37 cellular contexts compared by ENCODE assay signal in the genomic region with DNA sequence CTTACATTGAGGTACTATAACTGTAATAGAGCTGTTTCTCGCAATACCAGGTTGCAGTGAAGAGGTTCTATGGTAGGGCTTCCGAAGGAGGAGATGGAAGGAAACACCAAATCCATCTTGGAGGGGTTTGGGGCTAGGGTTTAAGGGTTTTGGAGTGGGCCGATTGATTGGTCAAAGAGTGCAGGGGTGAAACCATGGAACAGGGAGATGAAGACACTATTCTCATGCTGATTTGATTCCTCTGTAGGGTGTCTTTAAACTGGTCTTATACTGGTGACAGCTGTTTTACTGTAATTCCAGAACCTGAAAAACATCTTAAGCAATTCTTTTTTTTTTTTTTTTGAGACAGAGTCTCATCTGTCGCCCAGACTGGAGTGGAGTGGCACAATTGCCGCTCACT. TPM values are rescaled to one million over a fixed set of nuclear protein-coding genes. Genes with fewer than 3 reads are reported as not detected.
"Had no signal": no experiment of that assay in that cellular context is flagged by ENCODE, and none has a peak within 500 bp of the region (broad histone marks: within the 10 kb centered on the region; RNA-seq: fewer than 3 reads in every experiment).

No MANE protein-coding gene starts in this region.

- H3K4me3 ChIP-seq: ascending aorta, breast epithelium, cardiac muscle cell, colonic mucosa, esophagus squamous epithelium, gastroesophageal sphincter had no signal

- H3K4me1 ChIP-seq: ascending aorta, breast epithelium, colonic mucosa, gastroesophageal sphincter had no signal

- H3K27ac ChIP-seq: ascending aorta, breast epithelium, cardiac muscle cell, colonic mucosa, epithelial cell of prostate, esophagus squamous epithelium, gastroesophageal sphincter, WERI-Rb-1 had no signal

- H3K9me3 ChIP-seq: ascending aorta, breast epithelium, colonic mucosa, esophagus squamous epithelium, gastroesophageal sphincter had no signal

- H3K27me3 ChIP-seq: ascending aorta, breast epithelium, cardiac muscle cell, colonic mucosa, esophagus squamous epithelium, gastroesophageal sphincter had no signal

- FAIRE-seq: endometrium had no signal

- H3K36me3 ChIP-seq: ascending aorta, breast epithelium, cardiac muscle cell, colonic mucosa had no signal

- ATAC-seq: activated CD4-positive, alpha-beta T cell treated with anti-CD3 and anti-CD28 coated beads for 36 hours; activated CD8-positive, alpha-beta memory T cell treated with anti-CD3 and anti-CD28 coated beads, Interleukin-2, amount 10 ng/mL, durations not matched to agents 7 days and 5 days; activated CD8-positive, alpha-beta T cell treated with anti-CD3 and anti-CD28 coated beads, Interleukin-2, amount 10 ng/mL, durations not matched to agents 7 days and 5 days; gastroesophageal sphincter; T-helper 17 cell had no signal

- DNase-seq: activated CD4-positive, alpha-beta memory T cell treated with anti-CD3 and anti-CD28 coated beads for 36 hours; activated CD4-positive, alpha-beta T cell treated with anti-CD3 and anti-CD28 coated beads for 36 hours; activated CD4-positive, alpha-beta T cell treated with anti-CD3 and anti-CD28 coated beads, Interleukin-2, amount 10 ng/mL, durations not matched to agents 24 days and 14 days; activated CD4-positive, CD25-positive, alpha-beta regulatory T cell; activated CD4-positive, CD25-positive, alpha-beta regulatory T cell treated with anti-CD3 and anti-CD28 coated beads, Interleukin-2, amount 50 U/mL, for 72 hours; activated CD8-positive, alpha-beta memory T cell treated with anti-CD3 and anti-CD28 coated beads, Interleukin-2, amount 10 ng/mL, durations not matched to agents 7 days and 5 days; activated CD8-positive, alpha-beta memory T cell treated with anti-CD3 and anti-CD28 coated beads, Interleukin-2, amount 50 U/mL, for 4 hours; activated CD8-positive, alpha-beta T cell treated with anti-CD3 and anti-CD28 coated beads, Interleukin-2, amount 10 ng/mL, durations not matched to agents 7 days and 5 days; activated effector memory CD4-positive, alpha-beta T cell treated with anti-CD3 and anti-CD28 coated beads, Interleukin-2, amount 50 U/mL, for 16 hours; activated naive CD4-positive, alpha-beta T cell treated with anti-CD3 and anti-CD28 coated beads for 36 hours; activated naive CD8-positive, alpha-beta T cell treated with anti-CD3 and anti-CD28 coated beads, Interleukin-2, amount 10 ng/mL, durations not matched to agents 7 days and 5 days; activated T-cell treated with anti-CD3 and anti-CD28 coated beads, Interleukin-2, amount 50 U/mL, for 1 hour; activated T-cell treated with anti-CD3 and anti-CD28 coated beads, Interleukin-2, amount 50 U/mL, for 48 hours; central memory CD4-positive, alpha-beta T cell; cerebellar nuclear complex; colonic mucosa; effector CD8-positive, alpha-beta T cell; esophagus squamous epithelium; foreskin melanocyte; T-helper 1 cell; T-helper 17 cell; T1000; WERI-Rb-1 had no signal

RNA-seq across cellular contexts. Expression of gene ERVFRD-1, which starts 10.1 kb away (rescaled TPM):
- total RNA-seq: activated CD4-positive, alpha-beta memory T cell treated with anti-CD3 and anti-CD28 coated beads for 36 hours; activated CD4-positive, alpha-beta T cell treated with anti-CD3 and anti-CD28 coated beads for 36 hours; activated CD4-positive, alpha-beta T cell treated with anti-CD3 and anti-CD28 coated beads, Interleukin-2, amount 10 ng/mL, durations not matched to agents 24 days and 14 days; activated CD8-positive, alpha-beta memory T cell treated with anti-CD3 and anti-CD28 coated beads for 36 hours; activated CD8-positive, alpha-beta memory T cell treated with anti-CD3 and anti-CD28 coated beads, Interleukin-2, amount 10 ng/mL, durations not matched to agents 7 days and 5 days; activated CD8-positive, alpha-beta T cell treated with anti-CD3 and anti-CD28 coated beads, Interleukin-2, amount 10 ng/mL, durations not matched to agents 7 days and 5 days; activated naive CD4-positive, alpha-beta T cell treated with anti-CD3 and anti-CD28 coated beads for 36 hours; activated naive CD8-positive, alpha-beta T cell treated with anti-CD3 and anti-CD28 coated beads, Interleukin-2, amount 10 ng/mL, durations not matched to agents 7 days and 5 days; activated T-helper 1 cell treated with anti-CD3 and anti-CD28 coated beads, Interleukin-12 subunit alpha, Interleukin-12 subunit beta, Interleukin-2, Interleukin-4 antibody, amounts not matched to agents 30 ng/mL and 10 ng/mL and 1 ng/mL, durations not matched to agents 14 hours and 24 hours and 36 hours; activated T-helper 2 cell treated with anti-CD3 and anti-CD28 coated beads, Interferon-gamma antibody, Interleukin-2, Interleukin-4, amounts not matched to agents 10 μg/mL and 5 μg/mL and 100 μg/mL, durations not matched to agents 14 hours and 24 hours and 36 hours; ascending aorta; cardiac muscle cell; endothelial cell of umbilical vein; fibroblast of lung; fibroblast of villous mesenchyme; T-helper 17 cell had no signal
- polyA plus RNA-seq: cardiac muscle cell, endothelial cell of umbilical vein, fibroblast of lung had no signal

RNA-seq across cellular contexts. Expression of gene ELOVL2, which starts 57.3 kb away (rescaled TPM):
- total RNA-seq: activated CD4-positive, alpha-beta memory T cell treated with anti-CD3 and anti-CD28 coated beads for 36 hours; activated CD4-positive, alpha-beta T cell treated with anti-CD3 and anti-CD28 coated beads for 36 hours; activated CD4-positive, alpha-beta T cell treated with anti-CD3 and anti-CD28 coated beads, Interleukin-2, amount 10 ng/mL, durations not matched to agents 24 days and 14 days; activated CD8-positive, alpha-beta memory T cell treated with anti-CD3 and anti-CD28 coated beads for 36 hours; activated CD8-positive, alpha-beta memory T cell treated with anti-CD3 and anti-CD28 coated beads, Interleukin-2, amount 10 ng/mL, durations not matched to agents 7 days and 5 days; activated CD8-positive, alpha-beta T cell treated with anti-CD3 and anti-CD28 coated beads, Interleukin-2, amount 10 ng/mL, durations not matched to agents 7 days and 5 days; activated naive CD4-positive, alpha-beta T cell treated with anti-CD3 and anti-CD28 coated beads for 36 hours; activated naive CD8-positive, alpha-beta T cell treated with anti-CD3 and anti-CD28 coated beads, Interleukin-2, amount 10 ng/mL, durations not matched to agents 7 days and 5 days; activated T-helper 1 cell treated with anti-CD3 and anti-CD28 coated beads, Interleukin-12 subunit alpha, Interleukin-12 subunit beta, Interleukin-2, Interleukin-4 antibody, amounts not matched to agents 30 ng/mL and 10 ng/mL and 1 ng/mL, durations not matched to agents 14 hours and 24 hours and 36 hours; activated T-helper 2 cell treated with anti-CD3 and anti-CD28 coated beads, Interferon-gamma antibody, Interleukin-2, Interleukin-4, amounts not matched to agents 10 μg/mL and 5 μg/mL and 100 μg/mL, durations not matched to agents 14 hours and 24 hours and 36 hours; dermis microvascular lymphatic vessel endothelial cell; endothelial cell of umbilical vein; glomerular endothelial cell; T-helper 17 cell had no signal
- polyA plus RNA-seq: cardiac muscle cell, endothelial cell of umbilical vein had no signal
